Comparison of ENCODE assay signal across 16 cellular contexts in genomic region chr12:115543269-115543668, GRCh38.
"Had no signal": no experiment of that assay in that cellular context is flagged by ENCODE, and none has a peak within 500 bp of the region (broad histone marks: within the 10 kb centered on the region; RNA-seq: fewer than 3 reads in every experiment).

No MANE protein-coding gene starts in this region.

- DNase-seq: activated CD4-positive, alpha-beta memory T cell treated with anti-CD3 and anti-CD28 coated beads, Interleukin-2, amount 10 ng/mL, durations not matched to agents 7 days and 5 days; activated CD4-positive, alpha-beta T cell treated with anti-CD3 and anti-CD28 coated beads for 36 hours; activated effector memory CD4-positive, alpha-beta T cell treated with Interleukin-2 at 50 U/mL for 16 hours; activated naive CD4-positive, alpha-beta T cell treated with anti-CD3 and anti-CD28 coated beads, Interleukin-2, amount 50 U/mL, for 16 hours; activated T-cell treated with anti-CD3 and anti-CD28 coated beads, Interleukin-2, amount 50 U/mL, for 4 hours; central memory CD4-positive, alpha-beta T cell; colonic mucosa; foreskin melanocyte; psoas muscle; stimulated activated CD4-positive, alpha-beta T cell treated with anti-CD3 and anti-CD28 coated beads, Interleukin-12 subunit alpha, Interleukin-12 subunit beta, amount 100 ng/mL, for 4 hours; stimulated activated CD4-positive, alpha-beta T cell treated with anti-CD3 and anti-CD28 coated beads, Interleukin-2, amount 100 ng/mL, for 24 hours; T-helper 17 cell had no signal

- H3K36me3 Mint-ChIP-seq: neural progenitor cell; stimulated activated effector memory CD8-positive, alpha-beta T cell treated with anti-CD3 and anti-CD28 coated beads, Interleukin-12 subunit alpha, Interleukin-12 subunit beta, amount 100 ng/mL, for 72 hours had no signal

- H3K4me1 Mint-ChIP-seq: activated CD4-positive, alpha-beta memory T cell treated with anti-CD3 and anti-CD28 coated beads, Interleukin-2, amount 10 ng/mL, durations not matched to agents 7 days and 5 days; activated CD4-positive, alpha-beta T cell treated with anti-CD3 and anti-CD28 coated beads for 36 hours; stimulated activated effector memory CD8-positive, alpha-beta T cell treated with anti-CD3 and anti-CD28 coated beads, Interleukin-12 subunit alpha, Interleukin-12 subunit beta, amount 100 ng/mL, for 72 hours; T-helper 17 cell had no signal

- H3K27me3 ChIP-seq: colonic mucosa, neural progenitor cell had no signal

- H3K9ac ChIP-seq: neural progenitor cell had no signal

- H3K36me3 ChIP-seq: colonic mucosa, neural progenitor cell had no signal

- H3K4me1 ChIP-seq: colonic mucosa, psoas muscle had no signal

- H3K9me3 ChIP-seq: colonic mucosa, psoas muscle had no signal

- H3K27ac Mint-ChIP-seq: activated CD4-positive, alpha-beta memory T cell treated with anti-CD3 and anti-CD28 coated beads, Interleukin-2, amount 10 ng/mL, durations not matched to agents 7 days and 5 days; activated CD4-positive, alpha-beta T cell treated with anti-CD3 and anti-CD28 coated beads for 36 hours; neural progenitor cell; stimulated activated effector memory CD8-positive, alpha-beta T cell treated with anti-CD3 and anti-CD28 coated beads, Interleukin-12 subunit alpha, Interleukin-12 subunit beta, amount 100 ng/mL, for 72 hours; T-helper 17 cell had no signal

- H3K27ac ChIP-seq: colonic mucosa, neural progenitor cell, psoas muscle had no signal

- H3K4me3 Mint-ChIP-seq: activated CD4-positive, alpha-beta memory T cell treated with anti-CD3 and anti-CD28 coated beads, Interleukin-2, amount 10 ng/mL, durations not matched to agents 7 days and 5 days; activated CD4-positive, alpha-beta T cell treated with anti-CD3 and anti-CD28 coated beads for 36 hours; activated T-cell treated with anti-CD3 and anti-CD28 coated beads, Interleukin-2, amount 50 U/mL, for 4 hours; neural progenitor cell; stimulated activated effector memory CD8-positive, alpha-beta T cell treated with anti-CD3 and anti-CD28 coated beads, Interleukin-12 subunit alpha, Interleukin-12 subunit beta, amount 100 ng/mL, for 72 hours; T-helper 17 cell had no signal

- ATAC-seq: activated CD4-positive, alpha-beta T cell treated with anti-CD3 and anti-CD28 coated beads for 36 hours; activated T-cell treated with anti-CD3 and anti-CD28 coated beads, Interleukin-2, amount 50 U/mL, for 4 hours; psoas muscle; sciatic nerve; stimulated activated effector memory CD8-positive, alpha-beta T cell treated with anti-CD3 and anti-CD28 coated beads, Interleukin-12 subunit alpha, Interleukin-12 subunit beta, amount 100 ng/mL, for 72 hours; T-helper 17 cell had no signal

- H3K27me3 Mint-ChIP-seq: activated CD4-positive, alpha-beta memory T cell treated with anti-CD3 and anti-CD28 coated beads, Interleukin-2, amount 10 ng/mL, durations not matched to agents 7 days and 5 days; activated CD4-positive, alpha-beta T cell treated with anti-CD3 and anti-CD28 coated beads for 36 hours; T-helper 17 cell had no signal

- FAIRE-seq: endometrium had no signal

- H3K4me2 ChIP-seq: neural progenitor cell had no signal

- H3K4me3 ChIP-seq: colonic mucosa, neural progenitor cell, psoas muscle had no signal

- H2AFZ ChIP-seq: neural progenitor cell had no signal
